Comparison of ENCODE assay signal across 1 cellular context in the genomic region with DNA sequence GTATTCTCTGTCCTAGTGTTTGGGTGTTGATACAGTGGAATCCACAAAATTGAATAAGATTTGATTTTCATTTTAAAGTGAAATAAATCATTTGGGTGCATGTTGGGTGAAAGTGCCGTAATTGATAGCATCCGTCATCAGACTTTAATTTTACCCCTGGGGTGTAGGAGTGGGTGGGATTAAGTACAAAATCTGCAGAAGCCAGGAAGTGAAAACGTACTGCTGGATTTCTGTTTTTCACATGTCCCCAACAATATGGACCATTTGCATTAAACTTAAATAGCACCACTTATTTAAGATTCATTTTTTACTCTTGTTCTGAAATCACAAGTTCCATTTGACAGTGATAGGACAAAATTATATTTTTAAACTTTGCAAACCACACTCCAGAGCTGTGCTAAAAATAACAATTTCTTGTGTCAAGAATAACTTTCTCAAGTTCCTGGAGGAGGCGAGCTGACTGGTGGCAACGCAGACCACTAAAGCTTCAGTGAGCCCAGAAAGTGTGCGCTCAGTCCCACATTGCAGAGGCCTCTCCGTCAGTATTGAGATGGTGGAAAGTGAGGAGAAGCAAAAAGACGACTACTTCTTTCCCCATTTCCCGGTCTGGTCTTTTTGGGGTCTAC.
TF ChIP-seq lines count a peak whose summit lies in the region.

No MANE protein-coding gene starts in this region.

TF ChIP-seq in WTC11, 78 proteins besides CTCF, POLR2A, EP300 and RAD21 (continued from another document):
- TF ChIP-seq, protein P1, sequence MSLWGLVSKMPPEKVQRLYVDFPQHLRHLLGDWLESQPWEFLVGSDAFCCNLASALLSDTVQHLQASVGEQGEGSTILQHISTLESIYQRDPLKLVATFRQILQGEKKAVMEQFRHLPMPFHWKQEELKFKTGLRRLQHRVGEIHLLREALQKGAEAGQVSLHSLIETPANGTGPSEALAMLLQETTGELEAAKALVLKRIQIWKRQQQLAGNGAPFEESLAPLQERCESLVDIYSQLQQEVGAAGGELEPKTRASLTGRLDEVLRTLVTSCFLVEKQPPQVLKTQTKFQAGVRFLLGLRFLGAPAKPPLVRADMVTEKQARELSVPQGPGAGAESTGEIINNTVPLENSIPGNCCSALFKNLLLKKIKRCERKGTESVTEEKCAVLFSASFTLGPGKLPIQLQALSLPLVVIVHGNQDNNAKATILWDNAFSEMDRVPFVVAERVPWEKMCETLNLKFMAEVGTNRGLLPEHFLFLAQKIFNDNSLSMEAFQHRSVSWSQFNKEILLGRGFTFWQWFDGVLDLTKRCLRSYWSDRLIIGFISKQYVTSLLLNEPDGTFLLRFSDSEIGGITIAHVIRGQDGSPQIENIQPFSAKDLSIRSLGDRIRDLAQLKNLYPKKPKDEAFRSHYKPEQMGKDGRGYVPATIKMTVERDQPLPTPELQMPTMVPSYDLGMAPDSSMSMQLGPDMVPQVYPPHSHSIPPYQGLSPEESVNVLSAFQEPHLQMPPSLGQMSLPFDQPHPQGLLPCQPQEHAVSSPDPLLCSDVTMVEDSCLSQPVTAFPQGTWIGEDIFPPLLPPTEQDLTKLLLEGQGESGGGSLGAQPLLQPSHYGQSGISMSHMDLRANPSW (CRISPR knock-in tag; conservative IDR thresholded peaks at IDR 0.05; ENCODE audit: low read depth), result no peak
- no peak for TF ChIP-seq NR1H2 (CRISPR knock-in tag; IDR thresholded peaks at IDR 0.05)
- TF ChIP-seq, protein P2, sequence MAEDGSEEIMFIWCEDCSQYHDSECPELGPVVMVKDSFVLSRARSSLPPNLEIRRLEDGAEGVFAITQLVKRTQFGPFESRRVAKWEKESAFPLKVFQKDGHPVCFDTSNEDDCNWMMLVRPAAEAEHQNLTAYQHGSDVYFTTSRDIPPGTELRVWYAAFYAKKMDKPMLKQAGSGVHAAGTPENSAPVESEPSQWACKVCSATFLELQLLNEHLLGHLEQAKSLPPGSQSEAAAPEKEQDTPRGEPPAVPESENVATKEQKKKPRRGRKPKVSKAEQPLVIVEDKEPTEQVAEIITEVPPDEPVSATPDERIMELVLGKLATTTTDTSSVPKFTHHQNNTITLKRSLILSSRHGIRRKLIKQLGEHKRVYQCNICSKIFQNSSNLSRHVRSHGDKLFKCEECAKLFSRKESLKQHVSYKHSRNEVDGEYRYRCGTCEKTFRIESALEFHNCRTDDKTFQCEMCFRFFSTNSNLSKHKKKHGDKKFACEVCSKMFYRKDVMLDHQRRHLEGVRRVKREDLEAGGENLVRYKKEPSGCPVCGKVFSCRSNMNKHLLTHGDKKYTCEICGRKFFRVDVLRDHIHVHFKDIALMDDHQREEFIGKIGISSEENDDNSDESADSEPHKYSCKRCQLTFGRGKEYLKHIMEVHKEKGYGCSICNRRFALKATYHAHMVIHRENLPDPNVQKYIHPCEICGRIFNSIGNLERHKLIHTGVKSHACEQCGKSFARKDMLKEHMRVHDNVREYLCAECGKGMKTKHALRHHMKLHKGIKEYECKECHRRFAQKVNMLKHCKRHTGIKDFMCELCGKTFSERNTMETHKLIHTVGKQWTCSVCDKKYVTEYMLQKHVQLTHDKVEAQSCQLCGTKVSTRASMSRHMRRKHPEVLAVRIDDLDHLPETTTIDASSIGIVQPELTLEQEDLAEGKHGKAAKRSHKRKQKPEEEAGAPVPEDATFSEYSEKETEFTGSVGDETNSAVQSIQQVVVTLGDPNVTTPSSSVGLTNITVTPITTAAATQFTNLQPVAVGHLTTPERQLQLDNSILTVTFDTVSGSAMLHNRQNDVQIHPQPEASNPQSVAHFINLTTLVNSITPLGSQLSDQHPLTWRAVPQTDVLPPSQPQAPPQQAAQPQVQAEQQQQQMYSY (CRISPR knock-in tag; IDR thresholded peaks at IDR 0.05), result no peak
- TF ChIP-seq, protein P3, sequence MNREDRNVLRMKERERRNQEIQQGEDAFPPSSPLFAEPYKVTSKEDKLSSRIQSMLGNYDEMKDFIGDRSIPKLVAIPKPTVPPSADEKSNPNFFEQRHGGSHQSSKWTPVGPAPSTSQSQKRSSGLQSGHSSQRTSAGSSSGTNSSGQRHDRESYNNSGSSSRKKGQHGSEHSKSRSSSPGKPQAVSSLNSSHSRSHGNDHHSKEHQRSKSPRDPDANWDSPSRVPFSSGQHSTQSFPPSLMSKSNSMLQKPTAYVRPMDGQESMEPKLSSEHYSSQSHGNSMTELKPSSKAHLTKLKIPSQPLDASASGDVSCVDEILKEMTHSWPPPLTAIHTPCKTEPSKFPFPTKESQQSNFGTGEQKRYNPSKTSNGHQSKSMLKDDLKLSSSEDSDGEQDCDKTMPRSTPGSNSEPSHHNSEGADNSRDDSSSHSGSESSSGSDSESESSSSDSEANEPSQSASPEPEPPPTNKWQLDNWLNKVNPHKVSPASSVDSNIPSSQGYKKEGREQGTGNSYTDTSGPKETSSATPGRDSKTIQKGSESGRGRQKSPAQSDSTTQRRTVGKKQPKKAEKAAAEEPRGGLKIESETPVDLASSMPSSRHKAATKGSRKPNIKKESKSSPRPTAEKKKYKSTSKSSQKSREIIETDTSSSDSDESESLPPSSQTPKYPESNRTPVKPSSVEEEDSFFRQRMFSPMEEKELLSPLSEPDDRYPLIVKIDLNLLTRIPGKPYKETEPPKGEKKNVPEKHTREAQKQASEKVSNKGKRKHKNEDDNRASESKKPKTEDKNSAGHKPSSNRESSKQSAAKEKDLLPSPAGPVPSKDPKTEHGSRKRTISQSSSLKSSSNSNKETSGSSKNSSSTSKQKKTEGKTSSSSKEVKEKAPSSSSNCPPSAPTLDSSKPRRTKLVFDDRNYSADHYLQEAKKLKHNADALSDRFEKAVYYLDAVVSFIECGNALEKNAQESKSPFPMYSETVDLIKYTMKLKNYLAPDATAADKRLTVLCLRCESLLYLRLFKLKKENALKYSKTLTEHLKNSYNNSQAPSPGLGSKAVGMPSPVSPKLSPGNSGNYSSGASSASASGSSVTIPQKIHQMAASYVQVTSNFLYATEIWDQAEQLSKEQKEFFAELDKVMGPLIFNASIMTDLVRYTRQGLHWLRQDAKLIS (CRISPR knock-in tag; IDR thresholded peaks at IDR 0.05; ENCODE audit: borderline replicate concordance), result no peak
- TF ChIP-seq, protein P4, sequence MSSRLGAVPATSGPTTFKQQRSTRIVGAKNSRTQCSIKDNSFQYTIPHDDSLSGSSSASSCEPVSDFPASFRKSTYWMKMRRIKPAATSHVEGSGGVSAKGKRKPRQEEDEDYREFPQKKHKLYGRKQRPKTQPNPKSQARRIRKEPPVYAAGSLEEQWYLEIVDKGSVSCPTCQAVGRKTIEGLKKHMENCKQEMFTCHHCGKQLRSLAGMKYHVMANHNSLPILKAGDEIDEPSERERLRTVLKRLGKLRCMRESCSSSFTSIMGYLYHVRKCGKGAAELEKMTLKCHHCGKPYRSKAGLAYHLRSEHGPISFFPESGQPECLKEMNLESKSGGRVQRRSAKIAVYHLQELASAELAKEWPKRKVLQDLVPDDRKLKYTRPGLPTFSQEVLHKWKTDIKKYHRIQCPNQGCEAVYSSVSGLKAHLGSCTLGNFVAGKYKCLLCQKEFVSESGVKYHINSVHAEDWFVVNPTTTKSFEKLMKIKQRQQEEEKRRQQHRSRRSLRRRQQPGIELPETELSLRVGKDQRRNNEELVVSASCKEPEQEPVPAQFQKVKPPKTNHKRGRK (CRISPR knock-in tag; IDR thresholded peaks at IDR 0.05; ENCODE audit: borderline replicate concordance), result no peak
- TF ChIP-seq FOXK1 (CRISPR knock-in tag; IDR thresholded peaks at IDR 0.05), result no peak
TF ChIP-seq in WTC11: peak in this region for 0.
